1 cellular context compared by ENCODE assay signal in the genomic region with DNA sequence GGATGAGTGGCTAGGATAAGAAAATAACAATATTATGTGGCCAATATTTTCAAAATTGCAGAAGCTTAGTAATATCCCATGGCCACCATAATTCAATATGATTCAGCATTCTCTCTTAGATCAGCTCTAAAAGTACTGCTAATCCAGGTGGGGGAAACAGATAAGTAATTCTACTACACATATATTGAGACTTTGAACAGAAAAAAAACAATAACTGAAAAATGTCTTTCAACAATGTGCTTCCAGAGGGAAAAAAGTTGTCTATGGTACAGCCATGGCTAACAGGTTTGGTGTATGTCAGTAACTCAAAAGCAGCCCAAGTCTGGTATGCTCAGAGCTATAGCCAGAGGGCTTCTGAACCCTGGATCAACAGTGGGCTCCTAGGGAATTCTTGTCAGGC.
TF ChIP-seq lines count a peak whose summit lies in the region.

No MANE protein-coding gene starts in this region.

TF ChIP-seq in K562, 482 proteins besides CTCF, POLR2A, EP300 and RAD21 (continues in another document):
- TF ChIP-seq NFE2 (IDR thresholded peaks at IDR 0.05; ENCODE audit: low read depth) (peak; percentile 88), POLR3A (IDR thresholded peaks at IDR 0.05; ENCODE audit: borderline replicate concordance, extremely low read depth, insufficient read depth, insufficient read length) (no peak), MTA2 (IDR thresholded peaks at IDR 0.05; ENCODE audit: low read depth) (peak; percentile 54; the same call in 1 of the 2 replicates), CBFA2T3 (IDR thresholded peaks at IDR 0.05) (peak; percentile 67), RBM14 (IDR thresholded peaks at IDR 0.05; ENCODE audit: borderline replicate concordance, insufficient read depth, low read depth, low read length) (no peak), C11orf30 (IDR thresholded peaks at IDR 0.05; ENCODE audit: low read depth) (peak; percentile 88), TAL1 (IDR thresholded peaks at IDR 0.05) (peak; percentile 72), SOX6 (IDR thresholded peaks at IDR 0.05) (0 out of 2 replicates have a peak, but pooled peaks have one; percentile 64), PML (IDR thresholded peaks at IDR 0.05; ENCODE audit: low read length) (0 out of 2 replicates have a peak, but pooled peaks have one; percentile 32), RFX1 (IDR thresholded peaks at IDR 0.05) (0 out of 2 replicates have a peak, but pooled peaks have one; percentile 5), TCF3 (CRISPR knock-in tag; IDR thresholded peaks at IDR 0.05) (peak; percentile 78), FOXM1 (IDR thresholded peaks at IDR 0.05; ENCODE audit: low read depth) (0 out of 2 replicates have a peak, but pooled peaks have one; percentile 32), FOXM1 (CRISPR knock-in tag; IDR thresholded peaks at IDR 0.05; ENCODE audit: low read depth) (no peak), SMARCE1 (IDR thresholded peaks at IDR 0.05) (peak; percentile 73), ZNF384 (IDR thresholded peaks at IDR 0.05; ENCODE audit: low read depth, low read length) (peak; percentile 59), MAFF (IDR thresholded peaks at IDR 0.05; ENCODE audit: low read length) (peak; percentile 82), ZKSCAN1 (IDR thresholded peaks at IDR 0.05; ENCODE audit: low read depth, low read length) (no peak), MEIS2 (IDR thresholded peaks at IDR 0.05; ENCODE audit: partially characterized antibody) (peak; percentile 60), DPF2 (IDR thresholded peaks at IDR 0.05) (peak; percentile 90), ADNP (tag; IDR thresholded peaks at IDR 0.05) (0 out of 2 replicates have a peak, but pooled peaks have one; percentile 20), ARID1B (IDR thresholded peaks at IDR 0.05) (peak; percentile 90), TEAD4 (IDR thresholded peaks at IDR 0.05; ENCODE audit: low read length) (peak; percentile 61), TEAD4 (CRISPR knock-in tag; IDR thresholded peaks at IDR 0.05; ENCODE audit: borderline replicate concordance) (no peak), GATAD2A (IDR thresholded peaks at IDR 0.05) (0 out of 2 replicates have a peak, but pooled peaks have one; percentile 57), SMARCC2 (IDR thresholded peaks at IDR 0.05; ENCODE audit: low read depth) (peak; percentile 73; the same call in 1 of the 2 replicates), DMBX1 (CRISPR knock-in tag; IDR thresholded peaks at IDR 0.05; ENCODE audit: borderline replicate concordance) (peak; percentile 38; the same call in 1 of the 2 replicates), ZNF592 (IDR thresholded peaks at IDR 0.05) (peak; percentile 88), MAFG (tag; conservative IDR thresholded peaks at IDR 0.05) (peak; percentile 69), RBBP5 (IDR thresholded peaks at IDR 0.05; ENCODE audit: borderline replicate concordance, insufficient read depth, low read length, poor library complexity, severe bottlenecking) (peak; percentile 56), GABPB1 (CRISPR knock-in tag; IDR thresholded peaks at IDR 0.05) (no peak), ZNF316 (IDR thresholded peaks at IDR 0.05) (peak; percentile 90), BRF1 (IDR thresholded peaks at IDR 0.05; ENCODE audit: borderline replicate concordance, extremely low read depth, insufficient read length) (no peak), ARID3A (IDR thresholded peaks at IDR 0.05; ENCODE audit: borderline replicate concordance, low read depth, low read length) (peak; percentile 81; the same call in 1 of the 2 replicates), LEF1 (IDR thresholded peaks at IDR 0.05) (peak; percentile 55; the same call in 1 of the 2 replicates), SMARCA4 (IDR thresholded peaks at IDR 0.05) (peak; percentile 84), HLTF (IDR thresholded peaks at IDR 0.05) (no peak), ZNF124 (CRISPR knock-in tag; IDR thresholded peaks at IDR 0.05) (no peak), CBFA2T2 (conservative IDR thresholded peaks at IDR 0.05) (0 out of 2 replicates have a peak, but pooled peaks have one; percentile 10)
- TF ChIP-seq, protein P1, sequence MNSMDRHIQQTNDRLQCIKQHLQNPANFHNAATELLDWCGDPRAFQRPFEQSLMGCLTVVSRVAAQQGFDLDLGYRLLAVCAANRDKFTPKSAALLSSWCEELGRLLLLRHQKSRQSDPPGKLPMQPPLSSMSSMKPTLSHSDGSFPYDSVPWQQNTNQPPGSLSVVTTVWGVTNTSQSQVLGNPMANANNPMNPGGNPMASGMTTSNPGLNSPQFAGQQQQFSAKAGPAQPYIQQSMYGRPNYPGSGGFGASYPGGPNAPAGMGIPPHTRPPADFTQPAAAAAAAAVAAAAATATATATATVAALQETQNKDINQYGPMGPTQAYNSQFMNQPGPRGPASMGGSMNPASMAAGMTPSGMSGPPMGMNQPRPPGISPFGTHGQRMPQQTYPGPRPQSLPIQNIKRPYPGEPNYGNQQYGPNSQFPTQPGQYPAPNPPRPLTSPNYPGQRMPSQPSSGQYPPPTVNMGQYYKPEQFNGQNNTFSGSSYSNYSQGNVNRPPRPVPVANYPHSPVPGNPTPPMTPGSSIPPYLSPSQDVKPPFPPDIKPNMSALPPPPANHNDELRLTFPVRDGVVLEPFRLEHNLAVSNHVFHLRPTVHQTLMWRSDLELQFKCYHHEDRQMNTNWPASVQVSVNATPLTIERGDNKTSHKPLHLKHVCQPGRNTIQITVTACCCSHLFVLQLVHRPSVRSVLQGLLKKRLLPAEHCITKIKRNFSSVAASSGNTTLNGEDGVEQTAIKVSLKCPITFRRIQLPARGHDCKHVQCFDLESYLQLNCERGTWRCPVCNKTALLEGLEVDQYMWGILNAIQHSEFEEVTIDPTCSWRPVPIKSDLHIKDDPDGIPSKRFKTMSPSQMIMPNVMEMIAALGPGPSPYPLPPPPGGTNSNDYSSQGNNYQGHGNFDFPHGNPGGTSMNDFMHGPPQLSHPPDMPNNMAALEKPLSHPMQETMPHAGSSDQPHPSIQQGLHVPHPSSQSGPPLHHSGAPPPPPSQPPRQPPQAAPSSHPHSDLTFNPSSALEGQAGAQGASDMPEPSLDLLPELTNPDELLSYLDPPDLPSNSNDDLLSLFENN (IDR thresholded peaks at IDR 0.05; ENCODE audit: low read depth in 2 of 2, low read length in 2 of 2), result 0 out of 4 replicates have a peak, but pooled peaks of 1 of the 2 experiments have one; percentile 23
- TF ChIP-seq, protein P2, sequence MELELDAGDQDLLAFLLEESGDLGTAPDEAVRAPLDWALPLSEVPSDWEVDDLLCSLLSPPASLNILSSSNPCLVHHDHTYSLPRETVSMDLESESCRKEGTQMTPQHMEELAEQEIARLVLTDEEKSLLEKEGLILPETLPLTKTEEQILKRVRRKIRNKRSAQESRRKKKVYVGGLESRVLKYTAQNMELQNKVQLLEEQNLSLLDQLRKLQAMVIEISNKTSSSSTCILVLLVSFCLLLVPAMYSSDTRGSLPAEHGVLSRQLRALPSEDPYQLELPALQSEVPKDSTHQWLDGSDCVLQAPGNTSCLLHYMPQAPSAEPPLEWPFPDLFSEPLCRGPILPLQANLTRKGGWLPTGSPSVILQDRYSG (tag; conservative IDR thresholded peaks at IDR 0.05; ENCODE audit: low read depth), result 0 out of 2 replicates have a peak, but pooled peaks have one; percentile 38
- TF ChIP-seq, protein P3, sequence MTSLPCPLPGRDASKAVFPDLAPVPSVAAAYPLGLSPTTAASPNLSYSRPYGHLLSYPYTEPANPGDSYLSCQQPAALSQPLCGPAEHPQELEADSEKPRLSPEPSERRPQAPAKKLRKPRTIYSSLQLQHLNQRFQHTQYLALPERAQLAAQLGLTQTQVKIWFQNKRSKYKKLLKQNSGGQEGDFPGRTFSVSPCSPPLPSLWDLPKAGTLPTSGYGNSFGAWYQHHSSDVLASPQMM (CRISPR knock-in tag; IDR thresholded peaks at IDR 0.05), result no peak
- TF ChIP-seq, protein P4, sequence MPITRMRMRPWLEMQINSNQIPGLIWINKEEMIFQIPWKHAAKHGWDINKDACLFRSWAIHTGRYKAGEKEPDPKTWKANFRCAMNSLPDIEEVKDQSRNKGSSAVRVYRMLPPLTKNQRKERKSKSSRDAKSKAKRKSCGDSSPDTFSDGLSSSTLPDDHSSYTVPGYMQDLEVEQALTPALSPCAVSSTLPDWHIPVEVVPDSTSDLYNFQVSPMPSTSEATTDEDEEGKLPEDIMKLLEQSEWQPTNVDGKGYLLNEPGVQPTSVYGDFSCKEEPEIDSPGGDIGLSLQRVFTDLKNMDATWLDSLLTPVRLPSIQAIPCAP (CRISPR knock-in tag; IDR thresholded peaks at IDR 0.05; ENCODE audit: borderline replicate concordance), result no peak
- TF ChIP-seq, protein P5, sequence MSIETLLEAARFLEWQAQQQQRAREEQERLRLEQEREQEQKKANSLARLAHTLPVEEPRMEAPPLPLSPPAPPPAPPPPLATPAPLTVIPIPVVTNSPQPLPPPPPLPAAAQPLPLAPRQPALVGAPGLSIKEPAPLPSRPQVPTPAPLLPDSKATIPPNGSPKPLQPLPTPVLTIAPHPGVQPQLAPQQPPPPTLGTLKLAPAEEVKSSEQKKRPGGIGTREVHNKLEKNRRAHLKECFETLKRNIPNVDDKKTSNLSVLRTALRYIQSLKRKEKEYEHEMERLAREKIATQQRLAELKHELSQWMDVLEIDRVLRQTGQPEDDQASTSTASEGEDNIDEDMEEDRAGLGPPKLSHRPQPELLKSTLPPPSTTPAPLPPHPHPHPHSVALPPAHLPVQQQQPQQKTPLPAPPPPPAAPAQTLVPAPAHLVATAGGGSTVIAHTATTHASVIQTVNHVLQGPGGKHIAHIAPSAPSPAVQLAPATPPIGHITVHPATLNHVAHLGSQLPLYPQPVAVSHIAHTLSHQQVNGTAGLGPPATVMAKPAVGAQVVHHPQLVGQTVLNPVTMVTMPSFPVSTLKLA (conservative IDR thresholded peaks at IDR 0.05), result no peak; a peak in 1 of 4 replicates
- TF ChIP-seq, protein P6, sequence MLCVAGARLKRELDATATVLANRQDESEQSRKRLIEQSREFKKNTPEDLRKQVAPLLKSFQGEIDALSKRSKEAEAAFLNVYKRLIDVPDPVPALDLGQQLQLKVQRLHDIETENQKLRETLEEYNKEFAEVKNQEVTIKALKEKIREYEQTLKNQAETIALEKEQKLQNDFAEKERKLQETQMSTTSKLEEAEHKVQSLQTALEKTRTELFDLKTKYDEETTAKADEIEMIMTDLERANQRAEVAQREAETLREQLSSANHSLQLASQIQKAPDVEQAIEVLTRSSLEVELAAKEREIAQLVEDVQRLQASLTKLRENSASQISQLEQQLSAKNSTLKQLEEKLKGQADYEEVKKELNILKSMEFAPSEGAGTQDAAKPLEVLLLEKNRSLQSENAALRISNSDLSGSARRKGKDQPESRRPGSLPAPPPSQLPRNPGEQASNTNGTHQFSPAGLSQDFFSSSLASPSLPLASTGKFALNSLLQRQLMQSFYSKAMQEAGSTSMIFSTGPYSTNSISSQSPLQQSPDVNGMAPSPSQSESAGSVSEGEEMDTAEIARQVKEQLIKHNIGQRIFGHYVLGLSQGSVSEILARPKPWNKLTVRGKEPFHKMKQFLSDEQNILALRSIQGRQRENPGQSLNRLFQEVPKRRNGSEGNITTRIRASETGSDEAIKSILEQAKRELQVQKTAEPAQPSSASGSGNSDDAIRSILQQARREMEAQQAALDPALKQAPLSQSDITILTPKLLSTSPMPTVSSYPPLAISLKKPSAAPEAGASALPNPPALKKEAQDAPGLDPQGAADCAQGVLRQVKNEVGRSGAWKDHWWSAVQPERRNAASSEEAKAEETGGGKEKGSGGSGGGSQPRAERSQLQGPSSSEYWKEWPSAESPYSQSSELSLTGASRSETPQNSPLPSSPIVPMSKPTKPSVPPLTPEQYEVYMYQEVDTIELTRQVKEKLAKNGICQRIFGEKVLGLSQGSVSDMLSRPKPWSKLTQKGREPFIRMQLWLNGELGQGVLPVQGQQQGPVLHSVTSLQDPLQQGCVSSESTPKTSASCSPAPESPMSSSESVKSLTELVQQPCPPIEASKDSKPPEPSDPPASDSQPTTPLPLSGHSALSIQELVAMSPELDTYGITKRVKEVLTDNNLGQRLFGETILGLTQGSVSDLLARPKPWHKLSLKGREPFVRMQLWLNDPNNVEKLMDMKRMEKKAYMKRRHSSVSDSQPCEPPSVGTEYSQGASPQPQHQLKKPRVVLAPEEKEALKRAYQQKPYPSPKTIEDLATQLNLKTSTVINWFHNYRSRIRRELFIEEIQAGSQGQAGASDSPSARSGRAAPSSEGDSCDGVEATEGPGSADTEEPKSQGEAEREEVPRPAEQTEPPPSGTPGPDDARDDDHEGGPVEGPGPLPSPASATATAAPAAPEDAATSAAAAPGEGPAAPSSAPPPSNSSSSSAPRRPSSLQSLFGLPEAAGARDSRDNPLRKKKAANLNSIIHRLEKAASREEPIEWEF (CRISPR knock-in tag; IDR thresholded peaks at IDR 0.05), result 0 out of 2 replicates have a peak, but pooled peaks have one; percentile 17
